In genomic region chr6:77337392-77337791, GRCh38 we compare ENCODE assay signal across 19 cellular contexts.
"Had no signal": no experiment of that assay in that cellular context is flagged by ENCODE, and none has a peak within 500 bp of the region (broad histone marks: within the 10 kb centered on the region; RNA-seq: fewer than 3 reads in every experiment).

No MANE protein-coding gene starts in this region.

- H3K27me3 Mint-ChIP-seq: natural killer cell treated with Interleukin-12 subunit alpha and Interleukin-12 subunit beta and Interleukin-15 and Interleukin-18, amount 100 ng/mL, for 72 hours; progenitor cell of endocrine pancreas; type B pancreatic cell had no signal

- H2AFZ ChIP-seq: hepatocyte had no signal

- H3K27ac Mint-ChIP-seq: natural killer cell treated with Interleukin-12 subunit alpha and Interleukin-12 subunit beta and Interleukin-15 and Interleukin-18, amount 100 ng/mL, for 72 hours; type B pancreatic cell had no signal

- H3K79me2 ChIP-seq: hepatocyte had no signal

- H3K36me3 Mint-ChIP-seq: type B pancreatic cell had no signal

- H3K36me3 ChIP-seq: colonic mucosa, pancreas, suprapubic skin, thyroid gland had no signal

- H3K27ac ChIP-seq: colonic mucosa, hepatocyte, pancreas, suprapubic skin, thyroid gland had no signal

- H3K4me1 ChIP-seq: colonic mucosa, pancreas, suprapubic skin, thyroid gland had no signal

- H3K27me3 ChIP-seq: colonic mucosa, hepatocyte, pancreas, suprapubic skin, thyroid gland had no signal

- ATAC-seq: natural killer cell treated with Interleukin-12 subunit alpha and Interleukin-12 subunit beta and Interleukin-15 and Interleukin-18, amount 100 ng/mL, for 72 hours; pancreas; right cardiac atrium had no signal

- H3K9me3 ChIP-seq: colonic mucosa, pancreas, thyroid gland had no signal

- DNase-seq: colonic mucosa; dermis blood vessel endothelial cell; erythroblast; foreskin melanocyte; head of caudate nucleus; midbrain; occipital lobe; pancreas; right cardiac atrium; small intestine; stimulated activated CD4-positive, alpha-beta T cell treated with anti-CD3 and anti-CD28 coated beads, Interleukin-12 subunit alpha, Interleukin-12 subunit beta, amount 100 ng/mL, for 4 hours; stimulated activated CD4-positive, alpha-beta T cell treated with anti-CD3 and anti-CD28 coated beads, Interleukin-2, amount 100 ng/mL, for 48 hours; stimulated activated naive CD4-positive, alpha-beta T cell treated with Interleukin-2 at 50 U/mL for 16 hours; thyroid gland had no signal

- H3K4me3 Mint-ChIP-seq: natural killer cell treated with Interleukin-12 subunit alpha and Interleukin-12 subunit beta and Interleukin-15 and Interleukin-18, amount 100 ng/mL, for 72 hours; type B pancreatic cell had no signal

- H3K4me3 ChIP-seq: colonic mucosa, hepatocyte, pancreas, suprapubic skin, thyroid gland had no signal

- H3K4me2 ChIP-seq: hepatocyte had no signal
